8 cellular contexts compared by ENCODE assay signal in genomic region chr6:47631248-47632196, GRCh38.
A peak's percentile ranks its signal among the peaks of the same experiment; 100 is the strongest.
DNase-seq lines count a peak whose midpoint lies in the region; ATAC-seq and TF ChIP-seq lines count a peak whose summit lies in the region.

No MANE protein-coding gene starts in this region.

- H3K18ac ChIP-seq in neuronal stem cell (ENCODE audit: low read length): no peak overlapping the region

- H4K91ac ChIP-seq in neuronal stem cell (ENCODE audit: low read depth, low read length, poor library complexity): no peak overlapping the region

- H3K9ac ChIP-seq in fibroblast of lung (ENCODE audit: insufficient read depth, low read length) (no peak overlapping the region), neuronal stem cell (ENCODE audit: low read depth, low read length, poor library complexity) (no peak overlapping the region)

- no peak for ATAC-seq in HG02852 (IDR thresholded peaks at IDR 0.05; ENCODE audit: unreplicated experiment)

- H3K9me3 ChIP-seq in fibroblast of lung (ENCODE audit: control insufficient read depth, insufficient read depth, low read depth, low read length) (no peaks in the 10 kb centered on the region), neuronal stem cell (replicated peaks in 1 of 2; ENCODE audit: control insufficient read depth in 2 of 2, insufficient read depth in 1 of 2, low read depth in 1 of 2, low read length in 2 of 2) (no peaks in the 10 kb centered on the region)

- peak; percentile 22 for DNase-seq in NCI-H2107 treated with DMSO at 0.1 percent for 48 hours (lab: John Stamatoyannopoulos, UW; ENCODE audit: unreplicated experiment)
- no peak for DNase-seq in NCI-H2107 (lab: John Stamatoyannopoulos, UW)
- peak; percentile 16 for DNase-seq in H7
- DNase-seq in NCI-H1092 (lab: John Stamatoyannopoulos, UW): peak; percentile 47
- DNase-seq in T-helper 2 cell treated with Interferon-gamma antibody and Interleukin-4, amounts not matched to agents 5 μg/mL and 100 μg/mL, for 36 hours (ENCODE audit: low spot score): no peak
- DNase-seq in fibroblast of lung (ENCODE audit: low read depth in 2 of 2): peak; percentile 36 to 66
- DNase-seq in neuronal stem cell (ENCODE audit: low spot score): peak; percentile 45

- H3K79me2 ChIP-seq in fibroblast of lung (ENCODE audit: control insufficient read depth, insufficient read depth, low read length): no peaks in the 10 kb centered on the region

- H4K8ac ChIP-seq in neuronal stem cell (ENCODE audit: low read depth, low read length): no peak overlapping the region

- H3K9me3 Mint-ChIP-seq in T-helper 2 cell treated with Interferon-gamma antibody and Interleukin-4, amounts not matched to agents 5 μg/mL and 100 μg/mL, for 36 hours: no peaks in the 10 kb centered on the region

- H3K36me3 ChIP-seq in H7 (replicated peaks; ENCODE audit: control insufficient read depth, insufficient read depth, low read length): no peaks in the 10 kb centered on the region
- H3K36me3 ChIP-seq in fibroblast of lung (ENCODE audit: control insufficient read depth, insufficient read depth, low read length): no peaks in the 10 kb centered on the region
- peaks cover 0 to 2% of the 10 kb centered on the region in 2 donors for H3K36me3 ChIP-seq in neuronal stem cell (replicated peaks in 1 of 2; ENCODE audit: control insufficient read depth in 2 of 2, insufficient read depth in 2 of 2, low read length in 2 of 2)

- WGBS in neuronal stem cell (ENCODE audit: extremely low coverage in 2 of 2, insufficient read length in 2 of 2, insufficient replicate concordance in 1 of 2), 2 donors: no CpG with 5 or more reads among the region's 9 CpGs

- H2BK12ac ChIP-seq in neuronal stem cell (ENCODE audit: low read length): no peak overlapping the region

- peaks cover 7% of the 10 kb centered on the region for H3K4me1 Mint-ChIP-seq in T-helper 2 cell treated with Interferon-gamma antibody and Interleukin-4, amounts not matched to agents 5 μg/mL and 100 μg/mL, for 36 hours (ENCODE audit: low read depth)

- no peak overlapping the region for H3K4me3 Mint-ChIP-seq in T-helper 2 cell treated with Interferon-gamma antibody and Interleukin-4, amounts not matched to agents 5 μg/mL and 100 μg/mL, for 36 hours

- no peak overlapping the region for H2AFZ ChIP-seq in fibroblast of lung (ENCODE audit: low read length)
- H2AFZ ChIP-seq in neuronal stem cell (ENCODE audit: low read length): no peak overlapping the region

- peak in 1 of 2 donors; percentile 43 for TF ChIP-seq CTCF in fibroblast of lung (conservative IDR thresholded peaks at IDR 0.05 in 1 of 2, IDR thresholded peaks at IDR 0.05 in 1 of 2; ENCODE audit: low read depth in 1 of 2, low read length in 2 of 2)

- H3K23ac ChIP-seq in neuronal stem cell (ENCODE audit: low read depth, low read length, poor library complexity): no peak overlapping the region

- no peak overlapping the region for H2BK15ac ChIP-seq in neuronal stem cell (ENCODE audit: low read length)

- no peak overlapping the region for H2BK120ac ChIP-seq in neuronal stem cell (ENCODE audit: low read depth, low read length)

- H3K27ac ChIP-seq in fibroblast of lung (ENCODE audit: insufficient read depth, low read length): no peak overlapping the region
- no peak overlapping the region for H3K27ac ChIP-seq in neuronal stem cell (replicated peaks; ENCODE audit: low read length)

- no peaks in the 10 kb centered on the region for H3K79me1 ChIP-seq in neuronal stem cell (ENCODE audit: low read depth, low read length)

- H3K36me3 Mint-ChIP-seq in T-helper 2 cell treated with Interferon-gamma antibody and Interleukin-4, amounts not matched to agents 5 μg/mL and 100 μg/mL, for 36 hours (ENCODE audit: low read depth): no peaks in the 10 kb centered on the region

- H3K27ac Mint-ChIP-seq in T-helper 2 cell treated with Interferon-gamma antibody and Interleukin-4, amounts not matched to agents 5 μg/mL and 100 μg/mL, for 36 hours: peak overlapping the region; percentile 5

- no peak overlapping the region for H3K4me2 ChIP-seq in fibroblast of lung (ENCODE audit: extremely low read depth, insufficient read depth, low read length)
- H3K4me2 ChIP-seq in neuronal stem cell (ENCODE audit: insufficient read depth, low read length, poor library complexity, severe bottlenecking): no peak overlapping the region

- H3K27me3 Mint-ChIP-seq in T-helper 2 cell treated with Interferon-gamma antibody and Interleukin-4, amounts not matched to agents 5 μg/mL and 100 μg/mL, for 36 hours (ENCODE audit: low read depth): no peaks in the 10 kb centered on the region

- no peak overlapping the region for H2BK5ac ChIP-seq in neuronal stem cell (ENCODE audit: low read length)

- no peak overlapping the region for H3K14ac ChIP-seq in neuronal stem cell (ENCODE audit: low read length)

- no peak overlapping the region for H3K4ac ChIP-seq in neuronal stem cell (ENCODE audit: low read length)

- H4K20me1 ChIP-seq in fibroblast of lung (ENCODE audit: control insufficient read depth, extremely low read depth, insufficient read depth, low read length): no peaks in the 10 kb centered on the region

- H3K4me3 ChIP-seq in H7 (ENCODE audit: insufficient read depth, low read depth, low read length) (no peak overlapping the region), fibroblast of lung (replicated peaks in 1 of 4; ENCODE audit: control extremely low read depth in 1 of 4, insufficient read depth in 1 of 4, low read depth in 3 of 4, low read length in 4 of 4) (no peak overlapping the region), neuronal stem cell (ENCODE audit: low read length in 2 of 2) (no peak overlapping the region)

- no peaks in the 10 kb centered on the region for H3K27me3 ChIP-seq in H7 (ENCODE audit: control insufficient read depth, insufficient read depth, low read length)
- no peaks in the 10 kb centered on the region for H3K27me3 ChIP-seq in fibroblast of lung (ENCODE audit: control insufficient read depth, insufficient read depth, low read length)
- H3K27me3 ChIP-seq in neuronal stem cell (ENCODE audit: control insufficient read depth in 3 of 3, insufficient read depth in 3 of 3, low read depth in 1 of 3, low read length in 3 of 3): no peaks in the 10 kb centered on the region

- H3K4me1 ChIP-seq in fibroblast of lung (ENCODE audit: control insufficient read depth, extremely low read depth, insufficient read depth, low read length) (no peaks in the 10 kb centered on the region), neuronal stem cell (ENCODE audit: control insufficient read depth in 2 of 2, insufficient read depth in 1 of 2, low read depth in 1 of 2, low read length in 2 of 2) (peaks cover 0 to 2% of the 10 kb centered on the region in 2 donors)

- no peak overlapping the region for H2AK5ac ChIP-seq in neuronal stem cell (ENCODE audit: low read depth, low read length)

Comparison
In these comparisons a context has a peak if more than half of its experiments do, and no peak if none do; other contexts are left out.
1. DNase-seq: peak in NCI-H2107 treated with DMSO at 0.1 percent for 48 hours (single experiment), H7 (single experiment), NCI-H1092 (single experiment), fibroblast of lung (2 of 2) and neuronal stem cell (single experiment); none in NCI-H2107 (single experiment) and T-helper 2 cell treated with Interferon-gamma antibody and Interleukin-4, amounts not matched to agents 5 μg/mL and 100 μg/mL, for 36 hours (single experiment).